Comparison of ENCODE assay signal across 1 cellular context in genomic region chr3:44554626-44555592, GRCh38.
TF ChIP-seq lines count a peak whose summit lies in the region.

Gene ZKSCAN7, plus strand, starts transcription at chr3:44555193. Its CDS starts 1,855 bp downstream, at chr3:44557048.

TF ChIP-seq in GM12878, 131 proteins besides CTCF, POLR2A, EP300 and RAD21 (continued from another document):
- TF ChIP-seq BCLAF1 (IDR thresholded peaks at IDR 0.05) (no peak), IKZF2 (IDR thresholded peaks at IDR 0.05) (no peak; a peak in 1 of 4 replicates)
